In the genomic region with DNA sequence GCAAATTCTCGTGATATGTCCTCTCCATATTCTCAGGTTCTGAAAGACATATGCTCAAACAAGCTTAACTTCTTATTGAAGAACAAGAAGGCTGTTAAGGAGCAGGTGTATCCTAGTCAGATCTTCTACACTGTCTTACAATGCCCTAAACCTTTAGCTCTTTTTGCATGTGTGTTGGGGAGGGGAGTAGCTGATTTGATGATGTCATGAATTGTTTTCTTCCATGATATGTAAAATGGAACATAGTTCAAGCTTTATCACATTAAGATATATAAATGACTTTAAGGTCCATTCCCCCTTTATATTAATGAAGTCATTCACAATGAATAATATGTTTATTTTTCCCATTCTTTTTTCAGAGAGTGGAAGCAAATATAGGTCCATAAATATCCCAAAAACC, we compare ENCODE assay signal across 32 cellular contexts.
"Had no signal": no experiment of that assay in that cellular context is flagged by ENCODE, and none has a peak within 500 bp of the region (broad histone marks: within the 10 kb centered on the region; RNA-seq: fewer than 3 reads in every experiment).

No MANE protein-coding gene starts in this region.

- H3K27me3 ChIP-seq: adrenal gland, ascending aorta, body of pancreas, brain microvascular endothelial cell, cardiac muscle cell had no signal

- H3K4me3 ChIP-seq: adrenal gland, ascending aorta, body of pancreas, breast epithelium, cardiac muscle cell had no signal

- H3K9me3 ChIP-seq: adrenal gland, ascending aorta, body of pancreas, breast epithelium had no signal

- H3K36me3 ChIP-seq: adrenal gland, ascending aorta, brain microvascular endothelial cell, breast epithelium, cardiac muscle cell had no signal

- ATAC-seq: activated naive CD4-positive, alpha-beta T cell treated with anti-CD3 and anti-CD28 coated beads, Interleukin-2, amount 50 U/mL, for 72 hours; activated naive CD8-positive, alpha-beta T cell treated with anti-CD3 and anti-CD28 coated beads, Interleukin-2, amount 50 U/mL, for 24 hours; activated T-cell treated with anti-CD3 and anti-CD28 coated beads, Interleukin-2, amount 50 U/mL, for 4 hours; activated T-cell treated with anti-CD3 and anti-CD28 coated beads, Interleukin-2, amount 50 U/mL, for 72 hours; activated T-helper 17 cell treated with anti-CD3 and anti-CD28 coated beads, Interleukin-2, amount 50 U/mL, for 72 hours; body of pancreas had no signal

- H3K4me1 ChIP-seq: adrenal gland, ascending aorta, body of pancreas, breast epithelium had no signal

- H3K27ac ChIP-seq: adrenal gland, ascending aorta, body of pancreas, brain microvascular endothelial cell, breast epithelium, cardiac muscle cell had no signal

- FAIRE-seq: astrocyte, bronchial epithelial cell, colon had no signal

- DNase-seq: activated effector memory CD4-positive, alpha-beta T cell treated with anti-CD3 and anti-CD28 coated beads, Interleukin-2, amount 50 U/mL, for 16 hours; activated effector memory CD4-positive, alpha-beta T cell treated with Interleukin-2 at 50 U/mL for 16 hours; activated gamma-delta T cell; activated gamma-delta T cell treated with Interleukin-2 at 50 U/mL for 16 hours; activated naive CD4-positive, alpha-beta T cell; activated naive CD4-positive, alpha-beta T cell treated with anti-CD3 and anti-CD28 coated beads for 36 hours; activated naive CD4-positive, alpha-beta T cell treated with anti-CD3 and anti-CD28 coated beads, Interleukin-2, amount 10 ng/mL, durations not matched to agents 7 days and 5 days; activated naive CD4-positive, alpha-beta T cell treated with anti-CD3 and anti-CD28 coated beads, Interleukin-2, amount 50 U/mL, for 16 hours; activated naive CD4-positive, alpha-beta T cell treated with Interleukin-2 at 50 U/mL for 16 hours; activated naive CD8-positive, alpha-beta T cell treated with anti-CD3 and anti-CD28 coated beads for 36 hours; activated naive CD8-positive, alpha-beta T cell treated with anti-CD3 and anti-CD28 coated beads, Interleukin-2, amount 10 ng/mL, durations not matched to agents 7 days and 5 days; activated naive CD8-positive, alpha-beta T cell treated with anti-CD3 and anti-CD28 coated beads, Interleukin-2, amount 50 U/mL, for 24 hours; activated T-cell treated with anti-CD3 and anti-CD28 coated beads, Interleukin-2, amount 50 U/mL, for 4 hours; activated T-cell treated with anti-CD3 and anti-CD28 coated beads, Interleukin-2, amount 50 U/mL, for 48 hours; activated T-cell treated with anti-CD3 and anti-CD28 coated beads, Interleukin-2, amount 50 U/mL, for 72 hours; adrenal gland; amniotic stem cell; amygdala; anterior cingulate cortex; aorta; body of pancreas; brain microvascular endothelial cell; central memory CD4-positive, alpha-beta T cell; cerebellar nuclear complex had no signal
